Comparison of ENCODE assay signal across 20 cellular contexts in genomic region chr1:241470361-241470760, GRCh38.
"Had no signal": no experiment of that assay in that cellular context is flagged by ENCODE, and none has a peak within 500 bp of the region (broad histone marks: within the 10 kb centered on the region; RNA-seq: fewer than 3 reads in every experiment).

No MANE protein-coding gene starts in this region.

- ATAC-seq: activated CD4-positive, CD25-positive, alpha-beta regulatory T cell treated with anti-CD3 and anti-CD28 coated beads, Interleukin-2, amount 50 U/mL, for 24 hours; activated CD8-positive, alpha-beta T cell treated with anti-CD3 and anti-CD28 coated beads for 36 hours; PC-3; SK-N-SH treated with all-trans-retinoic acid at 6 μM for 48 hours had no signal

- H3K27me3 ChIP-seq: adrenal gland, SJSA1 had no signal

- H3K4me3 ChIP-seq: adrenal gland, SJSA1 had no signal

- H3K36me3 ChIP-seq: adrenal gland, SJSA1 had no signal

- H3K4me1 ChIP-seq: adrenal gland had no signal

- DNase-seq: activated CD4-positive, alpha-beta T cell treated with anti-CD3 and anti-CD28 coated beads for 4 hours; activated CD8-positive, alpha-beta memory T cell treated with anti-CD3 and anti-CD28 coated beads, Interleukin-2, amount 50 U/mL, for 48 hours; activated CD8-positive, alpha-beta T cell treated with anti-CD3 and anti-CD28 coated beads for 36 hours; activated naive CD4-positive, alpha-beta T cell treated with anti-CD3 and anti-CD28 coated beads, Interleukin-2, amount 50 U/mL, for 16 hours; activated naive CD8-positive, alpha-beta T cell treated with anti-CD3 and anti-CD28 coated beads, Interleukin-2, amount 10 ng/mL, durations not matched to agents 7 days and 5 days; activated T-cell treated with anti-CD3 and anti-CD28 coated beads, Interleukin-2, amount 50 U/mL, for 1 hour; adrenal gland; KG1; NCI-H1092 treated with DMSO at 0.1 percent for 48 hours; NCI-H1417 treated with DMSO at 0.1 percent for 48 hours; NCI-H1930; NCI-H2107; NCI-H2171 treated with DMSO at 0.1 percent for 48 hours; NCI-H226; NCI-H526; PC-3; SW 1271 had no signal

- H3K9me3 ChIP-seq: adrenal gland, SJSA1 had no signal

- H3K27ac ChIP-seq: adrenal gland, SJSA1 had no signal
